Comparison of ENCODE assay signal across 1 cellular context in genomic region chr6:16299861-16300260, GRCh38.
TF ChIP-seq lines count a peak whose summit lies in the region.

No MANE protein-coding gene starts in this region.

TF ChIP-seq in K562, 482 proteins besides CTCF, POLR2A, EP300 and RAD21 (continued from another document):
- TF ChIP-seq FOXP4 (CRISPR knock-in tag; IDR thresholded peaks at IDR 0.05; ENCODE audit: borderline replicate concordance) (no peak), ZEB2 (IDR thresholded peaks at IDR 0.05) (no peak), KLF1 (tag; IDR thresholded peaks at IDR 0.05) (no peak), ETS2 (tag; IDR thresholded peaks at IDR 0.05; ENCODE audit: borderline replicate concordance, poor library complexity, severe bottlenecking) (no peak), CHCHD3 (CRISPR knock-in tag; IDR thresholded peaks at IDR 0.05) (no peak), ZNF449 (CRISPR knock-in tag; IDR thresholded peaks at IDR 0.05) (no peak), ZNF431 (CRISPR knock-in tag; IDR thresholded peaks at IDR 0.05) (no peak), ATF3 (IDR thresholded peaks at IDR 0.05) (no peak), ATF3 (CRISPR knock-in tag; conservative IDR thresholded peaks at IDR 0.05) (no peak), PCBP2 (IDR thresholded peaks at IDR 0.05; ENCODE audit: low read depth, low read length, poor library complexity, severe bottlenecking) (no peak), LARP7 (IDR thresholded peaks at IDR 0.05) (no peak), CCAR2 (IDR thresholded peaks at IDR 0.05; ENCODE audit: low read depth, low read length) (no peak), NFIC (IDR thresholded peaks at IDR 0.05) (no peak), CREM (IDR thresholded peaks at IDR 0.05; ENCODE audit: low read depth) (no peak), ZNF551 (CRISPR knock-in tag; IDR thresholded peaks at IDR 0.05) (no peak), POLR3G (IDR thresholded peaks at IDR 0.05; ENCODE audit: extremely low read depth, insufficient read length, insufficient replicate concordance) (no peak), GTF2B (IDR thresholded peaks at IDR 0.05; ENCODE audit: extremely low read depth, insufficient read length) (no peak), CBX3 (IDR thresholded peaks at IDR 0.05; ENCODE audit: borderline replicate concordance in 1 of 2, low read length in 2 of 2) (no peak)
